In genomic region chr2:26692814-26693286, GRCh38 we compare ENCODE assay signal across 9 cellular contexts. TPM values are rescaled to one million over a fixed set of nuclear protein-coding genes. Genes with fewer than 3 reads are reported as not detected.
DNase-seq lines count a peak whose midpoint lies in the region; ATAC-seq, FAIRE-seq and TF ChIP-seq lines count a peak whose summit lies in the region.
"Had no signal": no experiment of that assay in that cellular context is flagged by ENCODE, and none has a peak within 500 bp of the region (broad histone marks: within the 10 kb centered on the region; RNA-seq: fewer than 3 reads in every experiment).

No MANE protein-coding gene starts in this region.

- no peak overlapping the region for H3K4me3 Mint-ChIP-seq in activated CD8-positive, alpha-beta memory T cell treated with anti-CD3 and anti-CD28 coated beads, Interleukin-2, amount 10 ng/mL, durations not matched to agents 7 days and 5 days

- H3K27me3 ChIP-seq in BJ (ENCODE audit: control insufficient read depth, insufficient read depth, low read length), result peaks cover 26% of the 10 kb centered on the region
- H3K27me3 ChIP-seq in H1 (replicated peaks in 1 of 4; ENCODE audit: control insufficient read depth in 3 of 4, extremely low read depth in 1 of 4, insufficient read depth in 3 of 4, low read length in 3 of 4), result peaks cover 25 to 45% (median 42%) of the 10 kb centered on the region in 4 experiments
- H3K27me3 ChIP-seq in neural cell (ENCODE audit: insufficient read depth, low read depth, low read length), result peaks cover 29% of the 10 kb centered on the region

- H3K27ac Mint-ChIP-seq in activated CD8-positive, alpha-beta memory T cell treated with anti-CD3 and anti-CD28 coated beads, Interleukin-2, amount 10 ng/mL, durations not matched to agents 7 days and 5 days, result no peak overlapping the region

- peaks cover 60% of the 10 kb centered on the region for H3K27me3 Mint-ChIP-seq in activated CD8-positive, alpha-beta memory T cell treated with anti-CD3 and anti-CD28 coated beads, Interleukin-2, amount 10 ng/mL, durations not matched to agents 7 days and 5 days

- no peak for ATAC-seq in activated CD8-positive, alpha-beta memory T cell treated with anti-CD3 and anti-CD28 coated beads, Interleukin-2, amount 10 ng/mL, durations not matched to agents 7 days and 5 days

- no peak overlapping the region for H4K5ac ChIP-seq in H1 (ENCODE audit: insufficient read length, low read depth, low read length)

- H3K9me2 ChIP-seq in neural cell (ENCODE audit: insufficient read depth, low read length), result no peaks in the 10 kb centered on the region

- CTCF ChIA-PET in BJ (lab: Yijun Ruan, JAX) (interaction anchor here (1.3 kb wide), 1 partner anchor 53 kb away, joined by 3 read pairs; no protein-coding TSS in a partner anchor), H1 (lab: Charles Lee; ENCODE audit: partially characterized antibody) (interaction anchor here (0.7 to 1.0 kb wide), 2 partner anchors 81 to 447 kb away, joined by 3 to 5 read pairs; no protein-coding TSS in a partner anchor)
- CTCF ChIA-PET in activated CD8-positive, alpha-beta memory T cell treated with anti-CD3 and anti-CD28 coated beads, Interleukin-2, amount 10 ng/mL, durations not matched to agents 7 days and 5 days (lab: Charles Lee), result no interaction called here

- POLR2A ChIA-PET in BJ (lab: Charles Lee), result no interaction called here
- POLR2A ChIA-PET in H1 (lab: Charles Lee; ENCODE audit: partially characterized antibody), result no interaction called here

- H3K4me1 Mint-ChIP-seq in activated CD8-positive, alpha-beta memory T cell treated with anti-CD3 and anti-CD28 coated beads, Interleukin-2, amount 10 ng/mL, durations not matched to agents 7 days and 5 days, result peaks cover 2% of the 10 kb centered on the region

- no peak overlapping the region for H3K4ac ChIP-seq in H1 (replicated peaks; ENCODE audit: insufficient read length, low read depth, low read length)

- DNase-seq in BJ (ENCODE audit: low read depth) (no peak), NCI-H1105 (lab: John Stamatoyannopoulos, UW) (peak; percentile 54), H1 (ENCODE audit: low read depth in 1 of 2, low spot score in 2 of 2) (peak in 1 of 2 experiments; percentile 25), RKO (ENCODE audit: low spot score) (no peak), NOMO-1 (lab: John Stamatoyannopoulos, UW; ENCODE audit: unreplicated experiment in 2 of 2) (no peak)
- no peak for DNase-seq in activated CD8-positive, alpha-beta memory T cell treated with anti-CD3 and anti-CD28 coated beads, Interleukin-2, amount 10 ng/mL, durations not matched to agents 7 days and 5 days
- no peak for DNase-seq in activated CD8-positive, alpha-beta memory T cell treated with anti-CD3 and anti-CD28 coated beads, Interleukin-2, amount 50 U/mL, for 48 hours

- TF ChIP-seq EP300 in H1 (IDR thresholded peaks at IDR 0.05; ENCODE audit: borderline replicate concordance in 1 of 2, low read depth in 2 of 2, low read length in 2 of 2), result no peak
- TF ChIP-seq EP300 in neural cell (conservative IDR thresholded peaks at IDR 0.05; ENCODE audit: poor library complexity, severe bottlenecking), result no peak

- H3K27ac ChIP-seq in H1 (ENCODE audit: low read depth, low read length), result no peak overlapping the region
- peak overlapping the region; percentile 71 for H3K27ac ChIP-seq in neural cell (ENCODE audit: low read length)

- H2BK15ac ChIP-seq in H1 (ENCODE audit: low read length), result no peak overlapping the region

- no peak for TF ChIP-seq POLR2A in H1 (IDR thresholded peaks at IDR 0.05; ENCODE audit: control extremely low read depth in 1 of 2, low read depth in 2 of 2, low read length in 2 of 2)

- H4K91ac ChIP-seq in H1 (replicated peaks; ENCODE audit: insufficient read length, low read length), result no peak overlapping the region

- TF ChIP-seq RAD21 in H1 (IDR thresholded peaks at IDR 0.05 in 1 of 2, conservative IDR thresholded peaks at IDR 0.05 in 1 of 2; ENCODE audit: low read depth in 2 of 2, low read length in 2 of 2) (no peak), neural cell (conservative IDR thresholded peaks at IDR 0.05) (no peak)

- TF ChIP-seq CTCF in BJ (IDR thresholded peaks at IDR 0.05; ENCODE audit: insufficient read depth, low read depth, low read length), result no peak
- TF ChIP-seq CTCF in H1 (IDR thresholded peaks at IDR 0.05; ENCODE audit: control extremely low read depth in 1 of 3, insufficient read depth in 1 of 3, low read depth in 1 of 3, low read length in 3 of 3), result no peak
- TF ChIP-seq CTCF in neural cell (IDR thresholded peaks at IDR 0.05; ENCODE audit: poor library complexity, severe bottlenecking), result no peak

- no peaks in the 10 kb centered on the region for H3K36me3 Mint-ChIP-seq in activated CD8-positive, alpha-beta memory T cell treated with anti-CD3 and anti-CD28 coated beads, Interleukin-2, amount 10 ng/mL, durations not matched to agents 7 days and 5 days

- H3K14ac ChIP-seq in H1 (ENCODE audit: insufficient read length), result no peak overlapping the region

- H3K4me3 ChIP-seq in BJ (ENCODE audit: low read depth, low read length) (peak overlapping the region; percentile 23), H1 (ENCODE audit: extremely low read depth in 1 of 4, insufficient read depth in 2 of 4, low read depth in 3 of 4, low read length in 4 of 4) (peak overlapping the region; percentile 30 to 56 (median 34); a peak in 7 of 8 replicates), neural cell (ENCODE audit: low read length) (peak overlapping the region; percentile 90)

- no peak overlapping the region for H3K9ac ChIP-seq in H1 (replicated peaks in 1 of 4; ENCODE audit: extremely low read depth in 1 of 4, low read depth in 3 of 4, low read length in 3 of 4)
- peak overlapping the region; percentile 82 for H3K9ac ChIP-seq in neural cell (ENCODE audit: low read length)

- peak overlapping the region; percentile 42; the same call in 1 of the 2 replicates for H4K8ac ChIP-seq in H1 (ENCODE audit: extremely low read depth, insufficient read depth, low read length)

- no peak overlapping the region for H3K23ac ChIP-seq in H1 (ENCODE audit: insufficient read length)

- peaks cover 13% of the 10 kb centered on the region; the same call in 1 of the 2 replicates for H3K23me2 ChIP-seq in H1 (ENCODE audit: low read depth, low read length)

- H3K79me1 ChIP-seq in H1 (ENCODE audit: low read depth, low read length), result no peaks in the 10 kb centered on the region

- H3K9me3 ChIP-seq in H1 (ENCODE audit: insufficient read depth in 2 of 2, low read depth in 1 of 2, low read length in 1 of 2), result no peaks in the 10 kb centered on the region
- H3K9me3 ChIP-seq in neural cell (ENCODE audit: low read length), result no peaks in the 10 kb centered on the region

- H2BK5ac ChIP-seq in H1 (ENCODE audit: low read depth, low read length), result no peak overlapping the region

- no peaks in the 10 kb centered on the region for H3K9me3 Mint-ChIP-seq in activated CD8-positive, alpha-beta memory T cell treated with anti-CD3 and anti-CD28 coated beads, Interleukin-2, amount 10 ng/mL, durations not matched to agents 7 days and 5 days (ENCODE audit: low read depth)

- no peak overlapping the region for H2BK12ac ChIP-seq in H1 (ENCODE audit: low read depth, low read length)

- H3F3A ChIP-seq in neural cell (ENCODE audit: insufficient read depth, low read length, poor library complexity, severe bottlenecking), result no peaks in the 10 kb centered on the region

- FAIRE-seq in H1 (lab: Jason Lieb, UNC), result no peak

- peaks cover 0 to 9% of the 10 kb centered on the region in 2 experiments for H4K20me1 ChIP-seq in H1 (replicated peaks in 1 of 2; ENCODE audit: control insufficient read depth in 1 of 2, insufficient read depth in 2 of 2, low read length in 2 of 2)
- no peaks in the 10 kb centered on the region for H4K20me1 ChIP-seq in neural cell (ENCODE audit: insufficient read depth)

- H2AK5ac ChIP-seq in H1 (ENCODE audit: low read depth, low read length), result no peak overlapping the region

- H3K56ac ChIP-seq in H1 (replicated peaks; ENCODE audit: insufficient read length, low read depth, low read length), result no peak overlapping the region

- H3K36me3 ChIP-seq in BJ (ENCODE audit: control insufficient read depth, insufficient read depth, low read length), result no peaks in the 10 kb centered on the region
- H3K36me3 ChIP-seq in H1 (ENCODE audit: control insufficient read depth in 2 of 4, insufficient read depth in 4 of 4, low read length in 3 of 4), result no peaks in the 10 kb centered on the region
- H3K36me3 ChIP-seq in neural cell (ENCODE audit: insufficient read depth, low read length), result no peaks in the 10 kb centered on the region

- no peak overlapping the region for H2AFZ ChIP-seq in H1 (ENCODE audit: low read length)
- H2AFZ ChIP-seq in neural cell (ENCODE audit: low read depth, low read length), result no peak overlapping the region

- no peak overlapping the region for H2BK120ac ChIP-seq in H1 (replicated peaks; ENCODE audit: low read depth, low read length)

- H3K79me2 ChIP-seq in H1 (ENCODE audit: control insufficient read depth in 1 of 2, insufficient read depth in 2 of 2, low read length in 2 of 2) (no peaks in the 10 kb centered on the region), neural cell (replicated peaks; ENCODE audit: insufficient read depth, low read length) (no peaks in the 10 kb centered on the region)

- no peak overlapping the region for H2BK20ac ChIP-seq in H1 (ENCODE audit: low read length)

- WGBS in H1 (ENCODE audit: extremely low coverage in 1 of 2, insufficient coverage in 1 of 2, insufficient read length in 1 of 2, insufficient replicate concordance in 2 of 2, low coverage in 1 of 2, low lambda C conversion rate in 2 of 2, missing lambda C conversion rate in 1 of 2), 2 experiments, result 5% methylated on average over 21 of the region's 67 CpGs; no CpG with 5 or more reads in 1 of the 2 experiments

- H3K18ac ChIP-seq in H1 (ENCODE audit: extremely low read depth, low read length), result no peak overlapping the region

- H3K4me2 ChIP-seq in H1 (ENCODE audit: insufficient read depth in 1 of 2, low read depth in 2 of 2, low read length in 2 of 2) (peak overlapping the region; percentile 67 to 90), neural cell (ENCODE audit: low read length) (peak overlapping the region; percentile 92)

- H3K4me1 ChIP-seq in H1 (replicated peaks in 1 of 4; ENCODE audit: control insufficient read depth in 3 of 4, insufficient read depth in 4 of 4, low read length in 3 of 4), result peaks cover 0 to 16% (median 11%) of the 10 kb centered on the region in 4 experiments; a peak in 6 of 7 replicates

RNA-seq across cellular contexts. Expression of gene KCNK3, which starts 0.3 kb away (rescaled TPM):
- polyA plus RNA-seq in BJ (2011; rRNA removed) (0.13 and 0.22 TPM in 2 replicates), H1 (2011; rRNA removed) (0.29 and 0.33 TPM in 2 replicates), neural cell (12.9 and 14.0 TPM in 2 replicates)
- polyA minus RNA-seq in BJ (2011; rRNA and poly(A)+ RNA removed), result 0.10 and 0.19 TPM in 2 replicates
- total RNA-seq in H1 (2021; fragmentation: NEBNext Ultra II Directional; extraction: Animal tissue kit (Norgen Biotek cat#: 25700)), result 0.11 and 0.30 TPM in 2 replicates
- 0.08 TPM for polyA plus RNA-seq in H1 (2011; cell fraction: cytosol; rRNA removed)
- 0.11 TPM for polyA plus RNA-seq in H1 (2011; cell fraction: nucleus; rRNA removed)
- polyA plus RNA-seq in H1 (2012, experiment 1 of 2), result 0.05 to 0.24 TPM (median 0.14 TPM) in 4 replicates
- polyA plus RNA-seq in H1 (2012, experiment 2 of 2), result 0.09 TPM
- 0.06 TPM for polyA plus RNA-seq in H1 (2013, experiment 1 of 2)
- 0.04 TPM for polyA plus RNA-seq in H1 (2013, experiment 2 of 2)
- 0.06 and 0.15 TPM in 2 replicates for polyA minus RNA-seq in H1 (2011; rRNA and poly(A)+ RNA removed)
- not detected for polyA minus RNA-seq in H1 (2011; cell fraction: cytosol; rRNA and poly(A)+ RNA removed)
- polyA minus RNA-seq in H1 (2011; cell fraction: nucleus; rRNA and poly(A)+ RNA removed), result not detected
- polyA minus RNA-seq in neural cell, result 20.7 and 22.4 TPM in 2 replicates
- not detected for total RNA-seq in activated CD8-positive, alpha-beta memory T cell treated with anti-CD3 and anti-CD28 coated beads, Interleukin-2, amount 10 ng/mL, durations not matched to agents 7 days and 5 days

RNA-seq across cellular contexts. Expression of gene CIB4, which starts 51.7 kb away (rescaled TPM):
- not detected in 2 replicates for polyA plus RNA-seq in BJ (2011; rRNA removed)
- polyA minus RNA-seq in BJ (2011; rRNA and poly(A)+ RNA removed), result not detected in 2 replicates
- not detected in 2 replicates for total RNA-seq in H1 (2021; fragmentation: NEBNext Ultra II Directional; extraction: Animal tissue kit (Norgen Biotek cat#: 25700))
- not detected in 2 replicates for polyA plus RNA-seq in H1 (2011; rRNA removed)
- polyA plus RNA-seq in H1 (2011; cell fraction: cytosol; rRNA removed), result not detected
- not detected for polyA plus RNA-seq in H1 (2011; cell fraction: nucleus; rRNA removed)
- polyA plus RNA-seq in H1 (2012, experiment 1 of 2), result not detected in 4 replicates
- polyA plus RNA-seq in H1 (2012, experiment 2 of 2), result not detected
- not detected for polyA plus RNA-seq in H1 (2013, experiment 1 of 2)
- polyA plus RNA-seq in H1 (2013, experiment 2 of 2), result not detected
- polyA minus RNA-seq in H1 (2011; rRNA and poly(A)+ RNA removed), result not detected in 2 replicates
- polyA minus RNA-seq in H1 (2011; cell fraction: cytosol; rRNA and poly(A)+ RNA removed), result not detected
- not detected for polyA minus RNA-seq in H1 (2011; cell fraction: nucleus; rRNA and poly(A)+ RNA removed)
- polyA plus RNA-seq in neural cell, result not detected in 2 replicates
- polyA minus RNA-seq in neural cell, result not detected in 2 replicates
- total RNA-seq in activated CD8-positive, alpha-beta memory T cell treated with anti-CD3 and anti-CD28 coated beads, Interleukin-2, amount 10 ng/mL, durations not matched to agents 7 days and 5 days, result not detected
- total RNA-seq: liver had no signal
- polyA plus RNA-seq: liver had no signal

Comparison
In these comparisons a context has a peak if more than half of its experiments do, and no peak if none do; other contexts are left out.
1. H3K4me3 ChIP-seq: peak in every context shown above with its lines; median percentile 90 in neural cell; 34 in H1; 23 in BJ.
2. RNA of gene KCNK3, which starts 0.3 kb away (polyA plus RNA-seq): 12.9 to 14.0 TPM in neural cell; 0.04 to 0.33 TPM in H1 and 0.13 to 0.22 TPM in BJ; every median in the first group is over 10 times any median in the second.